11 cellular contexts compared by ENCODE assay signal in genomic region chr19:55331761-55332160, GRCh38. TPM values are rescaled to one million over a fixed set of nuclear protein-coding genes. Genes with fewer than 3 reads are reported as not detected.
"Had no signal": no experiment of that assay in that cellular context is flagged by ENCODE, and none has a peak within 500 bp of the region (broad histone marks: within the 10 kb centered on the region; RNA-seq: fewer than 3 reads in every experiment).

No MANE protein-coding gene starts in this region.

RNA-seq across cellular contexts. Expression of gene TMEM150B, which starts 6.6 kb away (rescaled TPM):
- total RNA-seq: activated CD4-positive, alpha-beta T cell treated with anti-CD3 and anti-CD28 coated beads for 36 hours; activated naive CD4-positive, alpha-beta T cell treated with anti-CD3 and anti-CD28 coated beads for 36 hours; astrocyte; IMR-90; LHCN-M2; M059J had no signal
- polyA plus RNA-seq: IMR-90 had no signal

RNA-seq across cellular contexts. Expression of gene COX6B2, which starts 22.8 kb away (rescaled TPM):
- total RNA-seq: activated CD8-positive, alpha-beta memory T cell treated with anti-CD3 and anti-CD28 coated beads for 36 hours; IMR-90; LHCN-M2; Peyer's patch had no signal

RNA-seq across cellular contexts. Expression of gene GARIN5B, which starts 31.3 kb away (rescaled TPM):
- total RNA-seq: activated CD4-positive, alpha-beta memory T cell treated with anti-CD3 and anti-CD28 coated beads, Interleukin-2, amount 10 ng/mL, durations not matched to agents 7 days and 5 days; activated CD4-positive, alpha-beta T cell treated with anti-CD3 and anti-CD28 coated beads for 36 hours; activated CD8-positive, alpha-beta memory T cell treated with anti-CD3 and anti-CD28 coated beads for 36 hours; activated naive CD4-positive, alpha-beta T cell treated with anti-CD3 and anti-CD28 coated beads for 36 hours; activated T-helper 17 cell treated with anti-CD3 and anti-CD28 coated beads, Interleukin-2, amount 50 U/mL, for 72 hours; IMR-90; LHCN-M2; M059J; Peyer's patch; T-cell had no signal
- polyA plus RNA-seq: IMR-90 had no signal

RNA-seq across cellular contexts. Expression of gene IL11, which starts 38.5 kb away (rescaled TPM):
- total RNA-seq: activated naive CD4-positive, alpha-beta T cell treated with anti-CD3 and anti-CD28 coated beads for 36 hours; Peyer's patch had no signal
